Comparison of ENCODE assay signal across 10 cellular contexts in the genomic region with DNA sequence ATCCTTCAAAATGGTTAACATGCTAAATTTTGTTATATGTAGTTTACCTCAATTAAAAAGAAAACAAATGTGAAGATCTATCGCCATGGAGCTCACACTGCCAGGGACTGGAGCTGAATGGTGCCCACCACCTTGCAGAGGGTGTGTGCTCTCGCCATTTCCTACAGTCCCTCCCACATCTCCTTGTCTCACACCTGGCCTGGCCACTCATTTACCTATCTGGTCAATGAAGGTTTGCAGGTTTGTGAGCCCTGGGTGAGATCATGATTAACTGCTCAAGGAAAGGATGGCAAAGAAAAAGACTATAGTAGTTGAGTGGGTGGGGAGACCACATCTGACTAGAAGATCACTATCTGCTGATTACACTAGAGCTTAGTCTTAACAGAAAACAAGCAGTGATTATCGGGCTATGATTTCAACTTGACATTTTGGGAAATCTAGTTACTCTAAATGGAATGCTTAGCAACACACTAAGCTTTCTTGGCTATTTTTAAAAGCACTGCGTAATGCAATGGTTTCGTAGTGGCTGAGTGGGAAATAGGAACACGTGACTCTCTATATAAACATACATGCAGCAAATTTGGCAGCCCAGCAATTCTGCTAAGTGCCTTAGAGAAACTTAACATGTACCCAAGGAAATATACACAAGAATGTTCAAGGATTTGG. TPM values are rescaled to one million over a fixed set of nuclear protein-coding genes. Genes with fewer than 3 reads are reported as not detected.
DNase-seq lines count a peak whose midpoint lies in the region; TF ChIP-seq lines count a peak whose summit lies in the region.
"Had no signal": no experiment of that assay in that cellular context is flagged by ENCODE, and none has a peak within 500 bp of the region (broad histone marks: within the 10 kb centered on the region; RNA-seq: fewer than 3 reads in every experiment).

No MANE protein-coding gene starts in this region.

- no peaks in the 10 kb centered on the region for H3K9me3 ChIP-seq in ascending aorta
- H3K9me3 ChIP-seq in cardiac muscle cell (ENCODE audit: low read depth): no peaks in the 10 kb centered on the region

- DNase-seq in GM03348 (ENCODE audit: low spot score): peak; percentile 24
- DNase-seq in ascending aorta (ENCODE audit: low spot score in 2 of 2): peak; percentile 12 to 88
- peak in 1 of 2 donors; percentile 91 for DNase-seq in cardiac muscle cell (ENCODE audit: low read depth in 1 of 2, low spot score in 1 of 2)
- no peak for DNase-seq in NCI-H82 treated with DMSO at 0.1 percent for 48 hours (lab: John Stamatoyannopoulos, UW; ENCODE audit: unreplicated experiment)
- DNase-seq in G401 (ENCODE audit: low spot score): no peak
- DNase-seq in NCI-H146 (lab: John Stamatoyannopoulos, UW): no peak
- no peak for DNase-seq in COLO829 (ENCODE audit: low spot score)
- DNase-seq: activated T-cell treated with anti-CD3 and anti-CD28 coated beads, Interleukin-2, amount 50 U/mL, for 48 hours; DMS79 had no signal

- H3K9ac ChIP-seq in rectal smooth muscle tissue (ENCODE audit: low read length): no peak overlapping the region

- intact Hi-C loops in ascending aorta (cut with DNase I): loop anchor here (5.0 to 10.0 kb wide), 3 partner anchors 194 to 1478 kb away; a partner anchor contains a TSS

- H3K4me1 ChIP-seq in ascending aorta (peaks cover 6 to 18% of the 10 kb centered on the region in 2 donors), cardiac muscle cell (ENCODE audit: low read depth) (peaks cover 24% of the 10 kb centered on the region), rectal smooth muscle tissue (ENCODE audit: control insufficient read depth, insufficient read depth, low read length) (peaks cover 18% of the 10 kb centered on the region)

- H3K36me3 ChIP-seq in ascending aorta (no peaks in the 10 kb centered on the region), cardiac muscle cell (no peaks in the 10 kb centered on the region), rectal smooth muscle tissue (ENCODE audit: control insufficient read depth, insufficient read depth, low read length) (peaks cover 2% of the 10 kb centered on the region)

- in situ Hi-C loops in G401 (cut with HindIII; ENCODE audit: low sequenced_read_pairs): no loop called here

- H3K27me3 ChIP-seq in ascending aorta (no peaks in the 10 kb centered on the region), cardiac muscle cell (no peaks in the 10 kb centered on the region), rectal smooth muscle tissue (ENCODE audit: control insufficient read depth, insufficient read depth, low read length) (no peaks in the 10 kb centered on the region)

- TF ChIP-seq CTCF in ascending aorta (IDR thresholded peaks at IDR 0.05): no peak
- TF ChIP-seq CTCF in cardiac muscle cell (IDR thresholded peaks at IDR 0.05; ENCODE audit: low read depth, low read length): no peak

- H3K4me3 ChIP-seq in ascending aorta: no peak overlapping the region
- no peak overlapping the region for H3K4me3 ChIP-seq in cardiac muscle cell
- no peak overlapping the region for H3K4me3 ChIP-seq in rectal smooth muscle tissue (ENCODE audit: low read length)

- peak overlapping the region; percentile 84 to 93 for H3K27ac ChIP-seq in ascending aorta
- H3K27ac ChIP-seq in cardiac muscle cell: peak overlapping the region; percentile 91
- peak overlapping the region; percentile 86 for H3K27ac ChIP-seq in rectal smooth muscle tissue (ENCODE audit: low read depth, low read length)

RNA-seq across cellular contexts. Expression of a gene that starts 27.3 kb away (rescaled TPM):
- total RNA-seq in ascending aorta: 26.2 TPM
- 12.5 and 32.5 TPM in 2 replicates for total RNA-seq in cardiac muscle cell
- 27.5 and 40.2 TPM in 2 replicates for polyA plus RNA-seq in cardiac muscle cell
- 41.2 and 64.6 TPM in 2 replicates for total RNA-seq in G401 (2014; rRNA removed; shearing (Covaris generic))

Comparison
In these comparisons a context has a peak if more than half of its experiments do, and no peak if none do; other contexts are left out.
1. DNase-seq: peak in GM03348 (single experiment) and ascending aorta (2 of 2); none in NCI-H82 treated with DMSO at 0.1 percent for 48 hours (single experiment), G401 (single experiment), NCI-H146 (single experiment) and COLO829 (single experiment).
2. Peak in every context shown above with its lines, with median percentiles within 50 percentile points of each other: H3K27ac ChIP-seq.